ENCODE assay signal across 19 cellular contexts in genomic region chrX:40809210-40809609, GRCh38.
DNase-seq lines count a peak whose midpoint lies in the region; ATAC-seq and TF ChIP-seq lines count a peak whose summit lies in the region.
"Had no signal": no experiment of that assay in that cellular context is flagged by ENCODE, and none has a peak within 500 bp of the region (broad histone marks: within the 10 kb centered on the region; RNA-seq: fewer than 3 reads in every experiment).

No MANE protein-coding gene starts in this region.

- H3K14ac ChIP-seq in IMR-90 (replicated peaks; ENCODE audit: low read depth, low read length), result no peak overlapping the region

- H3K36me3 ChIP-seq in IMR-90 (ENCODE audit: control insufficient read depth, insufficient read depth, low read length), result no peaks in the 10 kb centered on the region
- H3K36me3 ChIP-seq in MG63, result no peaks in the 10 kb centered on the region
- H3K36me3 ChIP-seq: esophagus muscularis mucosa, left ventricle myocardium inferior had no signal

- no peak overlapping the region for H2BK120ac ChIP-seq in IMR-90 (ENCODE audit: low read depth, low read length)

- no peaks in the 10 kb centered on the region; the same call in 1 of the 2 replicates for H3K4me1 ChIP-seq in IMR-90 (ENCODE audit: control insufficient read depth, insufficient read depth, low read length)
- H3K4me1 ChIP-seq: esophagus muscularis mucosa, psoas muscle had no signal

- H3K18ac ChIP-seq in IMR-90 (ENCODE audit: low read depth, low read length), result no peak overlapping the region

- no peaks in the 10 kb centered on the region for H4K20me1 ChIP-seq in IMR-90 (ENCODE audit: insufficient read depth, low read length)

- H3K4ac ChIP-seq in IMR-90 (ENCODE audit: low read depth, low read length), result no peak overlapping the region

- H3K9me3 ChIP-seq in IMR-90 (ENCODE audit: control insufficient read depth, insufficient read depth, low read length), result no peaks in the 10 kb centered on the region
- H3K9me3 ChIP-seq in MG63, result no peaks in the 10 kb centered on the region
- H3K9me3 ChIP-seq: esophagus muscularis mucosa, left ventricle myocardium inferior, psoas muscle had no signal

- H3K56ac ChIP-seq in IMR-90 (ENCODE audit: extremely low read depth, insufficient read depth, low read length), result no peak overlapping the region

- dilution Hi-C loops in IMR-90 (cut with HindIII; ENCODE audit: low sequenced_read_pairs, unreplicated experiment), result no loop called here

- H3K4me2 ChIP-seq in IMR-90 (ENCODE audit: low read depth, low read length), result no peak overlapping the region

- CTCF ChIA-PET in IMR-90 (lab: Yijun Ruan, JAX), result no interaction called here

- H3K27ac ChIP-seq in IMR-90 (ENCODE audit: insufficient read depth, low read length), result no peak overlapping the region
- H3K27ac ChIP-seq: esophagus muscularis mucosa, left ventricle myocardium inferior, psoas muscle had no signal

- no peak overlapping the region for H2AK5ac ChIP-seq in IMR-90 (ENCODE audit: low read depth, low read length)

- H2AK9ac ChIP-seq in IMR-90 (replicated peaks; ENCODE audit: low read depth, low read length, poor library complexity), result no peak overlapping the region

- no peak for TF ChIP-seq CTCF in IMR-90 (conservative IDR thresholded peaks at IDR 0.05; ENCODE audit: low read depth, low read length)

- no peak overlapping the region for H3K9ac ChIP-seq in IMR-90 (ENCODE audit: low read depth, low read length)

- H2BK20ac ChIP-seq in IMR-90 (ENCODE audit: low read depth, low read length), result no peak overlapping the region

- peak; percentile 54 for ATAC-seq in IMR-90 (ENCODE audit: low read depth)
- ATAC-seq in HG03460 (IDR thresholded peaks at IDR 0.05; ENCODE audit: unreplicated experiment), result no peak
- ATAC-seq in HG03469 (IDR thresholded peaks at IDR 0.05; ENCODE audit: unreplicated experiment), result no peak
- ATAC-seq: naive thymus-derived CD8-positive, alpha-beta T cell; Panc1; psoas muscle; WTC11 had no signal

- intact Hi-C loops in IMR-90 (cut with micrococcal nuclease), result no loop called here

- no peak for TF ChIP-seq RAD21 in IMR-90 (IDR thresholded peaks at IDR 0.05; ENCODE audit: low read length)

- in situ Hi-C loops in IMR-90 (cut with MboI; ENCODE audit: low sequenced_read_pairs), result no loop called here

- H3K27me3 ChIP-seq in IMR-90 (ENCODE audit: control insufficient read depth, insufficient read depth, low read length) (peaks cover 4% of the 10 kb centered on the region), MG63 (no peaks in the 10 kb centered on the region)

- H3K4me3 ChIP-seq in IMR-90 (ENCODE audit: insufficient read depth, low read depth, low read length) (no peak overlapping the region), MG63 (no peak overlapping the region)
- H3K4me3 ChIP-seq: esophagus muscularis mucosa, left ventricle myocardium inferior, psoas muscle had no signal

- no peak overlapping the region for H4K5ac ChIP-seq in IMR-90 (ENCODE audit: low read depth, low read length)

- H2BK5ac ChIP-seq in IMR-90 (ENCODE audit: low read depth, low read length, poor library complexity, severe bottlenecking), result no peak overlapping the region

- no peak overlapping the region for H4K8ac ChIP-seq in IMR-90 (ENCODE audit: low read depth in 2 of 2, low read length in 2 of 2)

- DNase-seq in DMS53 treated with DMSO at 0.1 percent for 48 hours (lab: John Stamatoyannopoulos, UW; ENCODE audit: unreplicated experiment) (peak; percentile 51), IMR-90 (peak; percentile 49), astrocyte of the hippocampus (ENCODE audit: low read depth, low spot score) (peak; percentile 12), myocyte (ENCODE audit: low read depth) (peak; percentile 68), occipital lobe (lab: John Stamatoyannopoulos, UW) (no peak), MG63 (no peak)
- DNase-seq: activated effector memory CD4-positive, alpha-beta T cell treated with Interleukin-2 at 50 U/mL for 16 hours; aorta; CD4-positive, CD25-positive, alpha-beta regulatory T cell; left ventricle myocardium inferior; naive thymus-derived CD8-positive, alpha-beta T cell; NCI-H1105 treated with DMSO at 0.1 percent for 48 hours; NCI-H526; psoas muscle had no signal

- H3K79me1 ChIP-seq in IMR-90 (ENCODE audit: low read depth in 1 of 2, low read length in 2 of 2), result no peaks in the 10 kb centered on the region

- H2AFZ ChIP-seq in IMR-90 (replicated peaks; ENCODE audit: low read length, poor library complexity), result no peak overlapping the region

- POLR2A ChIA-PET in IMR-90 (lab: Charles Lee; ENCODE audit: unreplicated experiment), result no interaction called here

- no peak overlapping the region for H2BK15ac ChIP-seq in IMR-90 (ENCODE audit: low read depth, low read length)

- TF ChIP-seq POLR2A in IMR-90 (IDR thresholded peaks at IDR 0.05; ENCODE audit: low read depth, low read length), result no peak

- no peak overlapping the region for H3K23ac ChIP-seq in IMR-90 (ENCODE audit: low read depth, low read length)

- H4K91ac ChIP-seq in IMR-90 (ENCODE audit: insufficient read depth, low read depth, low read length), result no peak overlapping the region

- H3K9me1 ChIP-seq in IMR-90 (ENCODE audit: insufficient read depth, low read length), result no peaks in the 10 kb centered on the region

- BruUV-seq in IMR-90 (replicated peaks; lab: Mats Ljungman, UMichigan), result no TSS peak

TF ChIP-seq in IMR-90, 13 proteins besides CTCF, POLR2A, EP300 and RAD21:
- TF ChIP-seq MAZ (IDR thresholded peaks at IDR 0.05; ENCODE audit: borderline replicate concordance, low read depth, low read length) (no peak), FOS (IDR thresholded peaks at IDR 0.05; ENCODE audit: low read depth, low read length) (peak; percentile 46; the same call in 1 of the 2 replicates), CEBPB (IDR thresholded peaks at IDR 0.05; ENCODE audit: low read depth, low read length) (no peak), MXI1 (IDR thresholded peaks at IDR 0.05; ENCODE audit: borderline replicate concordance, low read depth, low read length) (no peak), BHLHE40 (IDR thresholded peaks at IDR 0.05; ENCODE audit: low read depth, low read length) (no peak)

Comparison
In these comparisons a context has a peak if more than half of its experiments do, and no peak if none do; other contexts are left out.
1. DNase-seq: peak in DMS53 treated with DMSO at 0.1 percent for 48 hours (single experiment), IMR-90 (single experiment), astrocyte of the hippocampus (single experiment) and myocyte (single experiment); none in occipital lobe (single experiment) and MG63 (single experiment).